22 cellular contexts compared by ENCODE assay signal in genomic region chr11:47280099-47280498, GRCh38. TPM values are rescaled to one million over a fixed set of nuclear protein-coding genes. Genes with fewer than 3 reads are reported as not detected.
DNase-seq lines count a peak whose midpoint lies in the region; ATAC-seq and TF ChIP-seq lines count a peak whose summit lies in the region.
"Had no signal": no experiment of that assay in that cellular context is flagged by ENCODE, and none has a peak within 500 bp of the region (broad histone marks: within the 10 kb centered on the region; RNA-seq: fewer than 3 reads in every experiment).

No MANE protein-coding gene starts in this region.

- H3K9me3 ChIP-seq in psoas muscle = no peaks in the 10 kb centered on the region
- no peaks in the 10 kb centered on the region for H3K9me3 ChIP-seq in ascending aorta
- H3K9me3 ChIP-seq: BE2C had no signal

- peaks cover 9% of the 10 kb centered on the region for H3K4me1 ChIP-seq in psoas muscle
- no peaks in the 10 kb centered on the region for H3K4me1 ChIP-seq in ascending aorta
- H3K4me1 ChIP-seq: BE2C had no signal

- ATAC-seq in WTC11 (no peak), Right ventricle myocardium superior (ENCODE audit: poor library complexity) (peak; percentile 87), left cardiac atrium (peak; percentile 56 to 65), psoas muscle (peak in 3 of 4 donors; percentile 51 to 85 (median 77)), GM21737 (IDR thresholded peaks at IDR 0.05; ENCODE audit: unreplicated experiment) (no peak)
- ATAC-seq: GM12878 had no signal

- H3K36me3 ChIP-seq in psoas muscle (ENCODE audit: insufficient read depth in 1 of 2, low read depth in 1 of 2) = peaks cover 38 to 100% of the 10 kb centered on the region in 2 donors
- H3K36me3 ChIP-seq in ascending aorta = peaks cover 84 to 99% of the 10 kb centered on the region in 2 donors

- intact Hi-C loops in Right ventricle myocardium superior (cut with DNase I) (no loop called here), left cardiac atrium (cut with DNase I) (no loop called here), psoas muscle (cut with DNase I) (no loop called here), ascending aorta (cut with DNase I) (no loop called here)

- TF ChIP-seq CTCF in WTC11 (IDR thresholded peaks at IDR 0.05) (no peak), psoas muscle (IDR thresholded peaks at IDR 0.05) (no peak), ascending aorta (IDR thresholded peaks at IDR 0.05) (no peak)

- H3K9me3 Mint-ChIP-seq in WTC11 = no peaks in the 10 kb centered on the region
- H3K9me3 Mint-ChIP-seq: CD4-positive, CD25-positive, alpha-beta regulatory T cell; CD8-positive, alpha-beta memory T cell; GM23338 had no signal

- no peaks in the 10 kb centered on the region for H3K27me3 ChIP-seq in psoas muscle (ENCODE audit: insufficient read depth in 3 of 3, low read length in 2 of 3)
- no peaks in the 10 kb centered on the region for H3K27me3 ChIP-seq in ascending aorta
- H3K27me3 ChIP-seq: BE2C had no signal

- H3K27me3 Mint-ChIP-seq in WTC11 (ENCODE audit: low read depth) = no peaks in the 10 kb centered on the region
- H3K27me3 Mint-ChIP-seq: CD4-positive, CD25-positive, alpha-beta regulatory T cell; CD8-positive, alpha-beta memory T cell had no signal

- H3K4me3 ChIP-seq in psoas muscle (no peak overlapping the region), ascending aorta (no peak overlapping the region)
- H3K4me3 ChIP-seq: GM12878, GM23338 had no signal

- DNase-seq in WTC11 (ENCODE audit: low spot score) = no peak
- DNase-seq in Right ventricle myocardium superior = no peak
- DNase-seq in left cardiac atrium = no peak
- DNase-seq in psoas muscle = no peak
- DNase-seq in ecto neural progenitor cell (ENCODE audit: low spot score) = no peak
- no peak for DNase-seq in ascending aorta (ENCODE audit: low spot score in 2 of 2)
- no peak for DNase-seq in NOMO-1 treated with dmso at 0.1 percent for 144 hours (lab: John Stamatoyannopoulos, UW; ENCODE audit: unreplicated experiment)
- DNase-seq: ACHN; BE2C; C1 segment of cervical spinal cord; CD4-positive, CD25-positive, alpha-beta regulatory T cell; CD8-positive, alpha-beta memory T cell; COR-L47; DMS 273 treated with DMSO at 0.1 percent for 48 hours; DMS53; DND-41; EL; HCEC 1CT had no signal

- H3K4me3 Mint-ChIP-seq in WTC11 = no peak overlapping the region
- H3K4me3 Mint-ChIP-seq: CD4-positive, CD25-positive, alpha-beta regulatory T cell; CD8-positive, alpha-beta memory T cell; GM23338 had no signal

- POLR2A ChIA-PET in WTC11 (lab: Charles Lee) = no interaction called here

- H3K4me1 Mint-ChIP-seq in WTC11 = peaks cover 10% of the 10 kb centered on the region

- CTCF ChIA-PET in WTC11 (lab: Charles Lee) = interaction anchor here (2.9 kb wide), 1 partner anchor 21 kb away, joined by 16 read pairs; no protein-coding TSS in a partner anchor

- no peak overlapping the region for H3K27ac ChIP-seq in psoas muscle
- no peak overlapping the region for H3K27ac ChIP-seq in ascending aorta
- H3K27ac ChIP-seq: HL-60 had no signal

- H3K36me3 Mint-ChIP-seq in WTC11 = peaks cover 70% of the 10 kb centered on the region

- H3K27ac Mint-ChIP-seq in WTC11 = peak overlapping the region; percentile 81
- H3K27ac Mint-ChIP-seq: CD4-positive, CD25-positive, alpha-beta regulatory T cell had no signal

TF ChIP-seq in WTC11, 78 proteins besides CTCF, POLR2A, EP300 and RAD21 (continues in another document):
- no peak for TF ChIP-seq FOXP1 (CRISPR knock-in tag; IDR thresholded peaks at IDR 0.05; ENCODE audit: borderline replicate concordance)
- no peak for TF ChIP-seq FOXP4 (CRISPR knock-in tag; IDR thresholded peaks at IDR 0.05)
- TF ChIP-seq PRDM15 (CRISPR knock-in tag; IDR thresholded peaks at IDR 0.05) = no peak
- no peak for TF ChIP-seq ZSCAN18 (CRISPR knock-in tag; IDR thresholded peaks at IDR 0.05)
- no peak for TF ChIP-seq ETV6 (CRISPR knock-in tag; IDR thresholded peaks at IDR 0.05)
- TF ChIP-seq TEAD1 (CRISPR knock-in tag; IDR thresholded peaks at IDR 0.05) = no peak
- no peak for TF ChIP-seq ZNF281 (CRISPR knock-in tag; IDR thresholded peaks at IDR 0.05)

RNA-seq across cellular contexts. Expression of gene MADD, which starts 10.2 kb away (rescaled TPM):
- total RNA-seq in WTC11 (2021) = 39.4 to 47.5 TPM (median 40.6 TPM) in 3 replicates
- total RNA-seq in Right ventricle myocardium superior = 39.7 TPM
- 10 to 100 TPM; 29.5 to 37.0 TPM for total RNA-seq in left cardiac atrium
- total RNA-seq in psoas muscle = 10 to 100 TPM; 17.5 to 33.6 (median 25.6) TPM
- 10 to 100 TPM; 11.5 to 32.0 (median 17.8) TPM for polyA plus RNA-seq in psoas muscle
- total RNA-seq in ascending aorta = 31.7 TPM

RNA-seq across cellular contexts. Expression of gene NR1H3, which starts 22.3 kb away (rescaled TPM):
- 26.3 to 31.1 TPM (median 29.9 TPM) in 3 replicates for total RNA-seq in WTC11 (2021)
- total RNA-seq in Right ventricle myocardium superior = 19.1 TPM
- 10 to 100 TPM; 18.2 to 44.9 TPM for total RNA-seq in left cardiac atrium
- total RNA-seq in psoas muscle = 10 to 100 TPM in 1 of 4 donors, 1 to 10 TPM in 3; 3.9 to 12.6 (median 5.2) TPM
- polyA plus RNA-seq in psoas muscle = 1 to 10 TPM; 6.2 to 9.3 (median 7.6) TPM
- total RNA-seq in ascending aorta = 92.4 TPM

RNA-seq across cellular contexts. Expression of gene ACP2, which starts 31.5 kb away (rescaled TPM):
- total RNA-seq in WTC11 (2021) = 18.7 to 19.6 TPM (median 19.2 TPM) in 3 replicates
- 18.4 TPM for total RNA-seq in Right ventricle myocardium superior
- total RNA-seq in left cardiac atrium = 10 to 100 TPM; 25.1 to 26.2 TPM
- 10 to 100 TPM in 3 of 4 donors, 1 to 10 TPM in 1; 7.1 to 17.8 (median 15.3) TPM for total RNA-seq in psoas muscle
- polyA plus RNA-seq in psoas muscle = 10 to 100 TPM; 13.1 to 19.0 (median 18.5) TPM
- total RNA-seq in ascending aorta = 63.3 TPM

Comparison
In these comparisons a context has a peak if more than half of its experiments do, and no peak if none do; other contexts are left out.
1. ATAC-seq: peak in Right ventricle myocardium superior (single experiment), left cardiac atrium (2 of 2) and psoas muscle (3 of 4); none in WTC11 (single experiment) and GM21737 (single experiment).